8 cellular contexts compared by ENCODE assay signal in genomic region chr18:79246309-79247108, GRCh38.
A peak's percentile ranks its signal among the peaks of the same experiment; 100 is the strongest.
DNase-seq lines count a peak whose midpoint lies in the region; ATAC-seq lines count a peak whose summit lies in the region.

No MANE protein-coding gene starts in this region.

- ATAC-seq in GM18858 (IDR thresholded peaks at IDR 0.05; ENCODE audit: unreplicated experiment) (peak; percentile 92), HG03060 (IDR thresholded peaks at IDR 0.05; ENCODE audit: low read depth, unreplicated experiment) (peak; percentile 54), left colon (peak; percentile 99)

- H3K79me2 ChIP-seq in ACC112 (ENCODE audit: control insufficient read depth, insufficient read depth, low read length, unreplicated experiment) = peaks cover 2% of the 10 kb centered on the region

- no peaks in the 10 kb centered on the region for H3K36me3 ChIP-seq in ACC112 (ENCODE audit: insufficient read depth, low read length)

- DNase-seq in NCI-H2227 (lab: John Stamatoyannopoulos, UW; ENCODE audit: unreplicated experiment) (peak; percentile 87), left colon (peak; percentile 38 to 61)
- peak; percentile 52 for DNase-seq in activated CD4-positive, alpha-beta T cell treated with anti-CD3 and anti-CD28 coated beads for 1 hour
- peak; percentile 73 for DNase-seq in central memory CD4-positive, alpha-beta T cell
- DNase-seq in stimulated activated CD4-positive, alpha-beta T cell treated with anti-CD3 and anti-CD28 coated beads, Interleukin-4, amount 100 ng/mL, for 24 hours = peak; percentile 74

- H3K4me3 ChIP-seq in ACC112 (ENCODE audit: low read depth, low read length) = 0 out of 2 replicates have a peak overlapping the region, but pooled peaks have one; percentile 23

- no peak overlapping the region for H2AFZ ChIP-seq in ACC112 (ENCODE audit: low read length, unreplicated experiment)

- peak overlapping the region; percentile 23; the same call in 1 of the 2 replicates for H3K27ac ChIP-seq in ACC112 (ENCODE audit: low read depth, low read length)

- H3K27me3 ChIP-seq in ACC112 (ENCODE audit: insufficient read depth, low read length) = no peaks in the 10 kb centered on the region

- intact Hi-C loops in left colon (cut with DNase I, micrococcal nuclease) = no loop called here

- no peaks in the 10 kb centered on the region for H3K4me1 ChIP-seq in ACC112 (ENCODE audit: control insufficient read depth, insufficient read depth, low read length, unreplicated experiment)

Comparison
In these comparisons a context has a peak if more than half of its experiments do, and no peak if none do; other contexts are left out.
1. Peak in every context shown above with its lines: DNase-seq, ATAC-seq, H3K4me3 ChIP-seq and H3K27ac ChIP-seq.